Comparison of ENCODE assay signal across 8 cellular contexts in genomic region chr1:6625579-6626149, GRCh38. TPM values are rescaled to one million over a fixed set of nuclear protein-coding genes. Genes with fewer than 3 reads are reported as not detected.
A peak's percentile ranks its signal among the peaks of the same experiment; 100 is the strongest.
DNase-seq lines count a peak whose midpoint lies in the region; FAIRE-seq and TF ChIP-seq lines count a peak whose summit lies in the region.

No MANE protein-coding gene starts in this region.

- H2BK5ac ChIP-seq in H1 (ENCODE audit: low read depth, low read length) = no peak overlapping the region

- peak overlapping the region; percentile 64 to 71 for H3K4me2 ChIP-seq in H1 (ENCODE audit: insufficient read depth in 1 of 2, low read depth in 2 of 2, low read length in 2 of 2)

- no peak overlapping the region for H3K4ac ChIP-seq in H1 (replicated peaks; ENCODE audit: insufficient read length, low read depth, low read length)

- peaks cover 2% of the 10 kb centered on the region; the same call in 1 of the 2 replicates for H3K79me1 ChIP-seq in H1 (ENCODE audit: low read depth, low read length)

- no peaks in the 10 kb centered on the region for H3K9me3 Mint-ChIP-seq in HFFc6

- TF ChIP-seq EP300 in H1 (IDR thresholded peaks at IDR 0.05; ENCODE audit: borderline replicate concordance in 1 of 2, low read depth in 2 of 2, low read length in 2 of 2) = no peak

- no peak for TF ChIP-seq POLR2A in H1 (IDR thresholded peaks at IDR 0.05; ENCODE audit: control extremely low read depth in 1 of 2, low read depth in 2 of 2, low read length in 2 of 2)

- peaks cover 8% of the 10 kb centered on the region for H3K27me3 Mint-ChIP-seq in HFFc6 (ENCODE audit: insufficient read depth)

- no peak overlapping the region for H2AK5ac ChIP-seq in H1 (ENCODE audit: low read depth, low read length)

- CTCF ChIA-PET in RWPE1 (lab: Yijun Ruan, JAX) (interaction anchor here (0.6 to 1.3 kb wide), 3 partner anchors 9 to 1152 kb away, joined by 3 to 4 read pairs (median 3); no protein-coding TSS in a partner anchor), H1 (lab: Charles Lee; ENCODE audit: partially characterized antibody) (interaction anchor here (1.0 to 4.7 kb wide), 5 partner anchors 10 to 136 kb away, joined by 4 to 21 read pairs (median 6); no protein-coding TSS in a partner anchor)

- H3K27me3 ChIP-seq in H1 (replicated peaks in 1 of 4; ENCODE audit: control insufficient read depth in 3 of 4, extremely low read depth in 1 of 4, insufficient read depth in 3 of 4, low read length in 3 of 4) (no peaks in the 10 kb centered on the region), muscle layer of colon (ENCODE audit: control insufficient read depth in 1 of 2, insufficient read depth in 2 of 2, low read length in 2 of 2) (no peaks in the 10 kb centered on the region)

- H2BK15ac ChIP-seq in H1 (ENCODE audit: low read length) = no peak overlapping the region

- TF ChIP-seq CTCF in HFFc6 (IDR thresholded peaks at IDR 0.05) = peak; percentile 22; the same call in 1 of the 2 replicates
- no peak for TF ChIP-seq CTCF in RWPE1 (conservative IDR thresholded peaks at IDR 0.05; ENCODE audit: low read depth)
- no peak for TF ChIP-seq CTCF in H1 (IDR thresholded peaks at IDR 0.05; ENCODE audit: control extremely low read depth in 1 of 3, insufficient read depth in 1 of 3, low read depth in 1 of 3, low read length in 3 of 3)

- no peak overlapping the region for H2BK120ac ChIP-seq in H1 (replicated peaks; ENCODE audit: low read depth, low read length)

- H3K36me3 Mint-ChIP-seq in HFFc6 (ENCODE audit: low read depth) = peaks cover 40% of the 10 kb centered on the region

- H3K4me3 ChIP-seq in H1 (ENCODE audit: extremely low read depth in 1 of 4, insufficient read depth in 2 of 4, low read depth in 3 of 4, low read length in 4 of 4) (peak overlapping the region; percentile 74 to 83 (median 76)), muscle layer of colon (ENCODE audit: low read depth in 1 of 2, low read length in 2 of 2) (peak overlapping the region; percentile 60 to 79)

- H4K5ac ChIP-seq in H1 (ENCODE audit: insufficient read length, low read depth, low read length) = no peak overlapping the region

- no peak for FAIRE-seq in H1 (lab: Jason Lieb, UNC)

- H3K4me1 ChIP-seq in H1 (replicated peaks in 1 of 4; ENCODE audit: control insufficient read depth in 3 of 4, insufficient read depth in 4 of 4, low read length in 3 of 4) (0 out of 7 replicates have a peak, but pooled peaks cover 0 to 2% (median 0%) of the 10 kb centered on the region in 4 experiments), muscle layer of colon (ENCODE audit: insufficient read depth, low read length) (peaks cover 25% of the 10 kb centered on the region)

- peak overlapping the region; percentile 95 for H3K4me3 Mint-ChIP-seq in HFFc6

- H3K36me3 ChIP-seq in H1 (ENCODE audit: control insufficient read depth in 2 of 4, insufficient read depth in 4 of 4, low read length in 3 of 4) (peaks cover 5 to 40% (median 22%) of the 10 kb centered on the region in 4 experiments), muscle layer of colon (ENCODE audit: insufficient read depth, low read length) (peaks cover 59% of the 10 kb centered on the region)

- no peaks in the 10 kb centered on the region; the same call in 1 of the 2 replicates for H3K23me2 ChIP-seq in H1 (ENCODE audit: low read depth, low read length)

- no peak overlapping the region for H2BK12ac ChIP-seq in H1 (ENCODE audit: low read depth, low read length)

- no peak overlapping the region for H3K23ac ChIP-seq in H1 (ENCODE audit: insufficient read length)

- H3K9me3 ChIP-seq in H1 (ENCODE audit: insufficient read depth in 2 of 2, low read depth in 1 of 2, low read length in 1 of 2) = no peaks in the 10 kb centered on the region
- H3K9me3 ChIP-seq in muscle layer of colon (ENCODE audit: low read length) = no peaks in the 10 kb centered on the region

- H3K9ac ChIP-seq in H1 (replicated peaks in 1 of 4; ENCODE audit: extremely low read depth in 1 of 4, low read depth in 3 of 4, low read length in 3 of 4) (peak overlapping the region; percentile 13 to 70 (median 54); a peak in 5 of 7 replicates), muscle layer of colon (ENCODE audit: low read length) (peak overlapping the region; percentile 68)

- peaks cover 8 to 17% of the 10 kb centered on the region in 2 experiments for H4K20me1 ChIP-seq in H1 (replicated peaks in 1 of 2; ENCODE audit: control insufficient read depth in 1 of 2, insufficient read depth in 2 of 2, low read length in 2 of 2)

- peaks cover 41% of the 10 kb centered on the region for H3K4me1 Mint-ChIP-seq in HFFc6 (ENCODE audit: low read depth)

- no peak overlapping the region for H2BK20ac ChIP-seq in H1 (ENCODE audit: low read length)

- no peak overlapping the region for H4K91ac ChIP-seq in H1 (replicated peaks; ENCODE audit: insufficient read length, low read length)

- peaks cover 0 to 30% of the 10 kb centered on the region in 2 experiments; a peak in 3 of 4 replicates for H3K79me2 ChIP-seq in H1 (ENCODE audit: control insufficient read depth in 1 of 2, insufficient read depth in 2 of 2, low read length in 2 of 2)

- H2AFZ ChIP-seq in H1 (ENCODE audit: low read length) = peak overlapping the region; percentile 75; the same call in 1 of the 2 replicates

- peak overlapping the region; percentile 85 for H3K27ac Mint-ChIP-seq in HFFc6

- WGBS in H1 (ENCODE audit: extremely low coverage in 1 of 2, insufficient coverage in 1 of 2, insufficient read length in 1 of 2, insufficient replicate concordance in 2 of 2, low coverage in 1 of 2, low lambda C conversion rate in 2 of 2, missing lambda C conversion rate in 1 of 2), 2 experiments = 36% methylated on average over 25 of the region's 32 CpGs; no CpG with 5 or more reads in 1 of the 2 experiments

- TF ChIP-seq RAD21 in H1 (IDR thresholded peaks at IDR 0.05 in 1 of 2, conservative IDR thresholded peaks at IDR 0.05 in 1 of 2; ENCODE audit: low read depth in 2 of 2, low read length in 2 of 2) = no peak

- peak; percentile 53 for DNase-seq in Daoy (ENCODE audit: low read depth)
- DNase-seq in HFFc6 = peak; percentile 9
- DNase-seq in RWPE1 (ENCODE audit: low spot score) = peak; percentile 34
- DNase-seq in H1 (ENCODE audit: low read depth in 1 of 2, low spot score in 2 of 2) = no peak
- DNase-seq in Kasumi-1 (lab: John Stamatoyannopoulos, UW) = no peak
- no peak for DNase-seq in activated effector memory CD4-positive, alpha-beta T cell treated with anti-CD3 and anti-CD28 coated beads, Interleukin-2, amount 50 U/mL, for 16 hours
- DNase-seq in mesenteric fat pad (ENCODE audit: low spot score) = no peak

- POLR2A ChIA-PET in RWPE1 (lab: Yijun Ruan, JAX; ENCODE audit: low non-redundant PET) = no interaction called here
- POLR2A ChIA-PET in H1 (lab: Charles Lee; ENCODE audit: partially characterized antibody) = interaction anchor here (1.0 to 14.3 kb wide), 6 partner anchors 9 to 40 kb away, joined by 3 to 175 read pairs (median 6); partner anchors contain the start of gene KLHL21

- H3K27ac ChIP-seq in RWPE1 = peak overlapping the region; percentile 86
- H3K27ac ChIP-seq in H1 (ENCODE audit: low read depth, low read length) = no peak overlapping the region
- H3K27ac ChIP-seq in muscle layer of colon (ENCODE audit: low read depth, low read length) = peak overlapping the region; percentile 87

- no peak overlapping the region for H3K14ac ChIP-seq in H1 (ENCODE audit: insufficient read length)

- peak overlapping the region; percentile 93; the same call in 1 of the 2 replicates for H4K8ac ChIP-seq in H1 (ENCODE audit: extremely low read depth, insufficient read depth, low read length)

- no peak overlapping the region for H3K18ac ChIP-seq in H1 (ENCODE audit: extremely low read depth, low read length)

- H3K56ac ChIP-seq in H1 (replicated peaks; ENCODE audit: insufficient read length, low read depth, low read length) = peak overlapping the region; percentile 37

RNA-seq across cellular contexts. Expression of gene THAP3, which starts 1.0 kb away (rescaled TPM):
- total RNA-seq in Daoy (2014; rRNA removed; shearing (Covaris generic)) = 14.9 and 27.2 TPM in 2 replicates
- 10 to 100 TPM; 12.9 to 18.2 (median 16.2) TPM for total RNA-seq in HFFc6 (2021; fragmentation: NEBNext Ultra II Directional; extraction: Animal tissue kit (Norgen Biotek cat#: 25700))
- total RNA-seq in H1 (2021; fragmentation: NEBNext Ultra II Directional; extraction: Animal tissue kit (Norgen Biotek cat#: 25700)) = 12.4 and 15.3 TPM in 2 replicates
- 8.2 and 12.9 TPM in 2 replicates for polyA plus RNA-seq in H1 (2011; rRNA removed)
- 12.1 TPM for polyA plus RNA-seq in H1 (2011; cell fraction: cytosol; rRNA removed)
- 21.3 TPM for polyA plus RNA-seq in H1 (2011; cell fraction: nucleus; rRNA removed)
- polyA plus RNA-seq in H1 (2012, experiment 1 of 2) = 13.2 to 16.9 TPM (median 14.4 TPM) in 4 replicates
- polyA plus RNA-seq in H1 (2012, experiment 2 of 2) = 15.7 TPM
- 10.7 TPM for polyA plus RNA-seq in H1 (2013, experiment 1 of 2)
- 7.9 TPM for polyA plus RNA-seq in H1 (2013, experiment 2 of 2)
- 7.0 and 8.4 TPM in 2 replicates for polyA minus RNA-seq in H1 (2011; rRNA and poly(A)+ RNA removed)
- polyA minus RNA-seq in H1 (2011; cell fraction: cytosol; rRNA and poly(A)+ RNA removed) = 9.2 TPM
- polyA minus RNA-seq in H1 (2011; cell fraction: nucleus; rRNA and poly(A)+ RNA removed) = 13.6 TPM
- total RNA-seq in mesenteric fat pad = 13.3 TPM

RNA-seq across cellular contexts. Expression of gene PHF13, which starts 12.1 kb away (rescaled TPM):
- total RNA-seq in Daoy (2014; rRNA removed; shearing (Covaris generic)) = 13.6 and 17.0 TPM in 2 replicates
- 10 to 100 TPM; 18.0 to 19.9 (median 19.0) TPM for total RNA-seq in HFFc6 (2021; fragmentation: NEBNext Ultra II Directional; extraction: Animal tissue kit (Norgen Biotek cat#: 25700))
- total RNA-seq in H1 (2021; fragmentation: NEBNext Ultra II Directional; extraction: Animal tissue kit (Norgen Biotek cat#: 25700)) = 38.7 and 39.6 TPM in 2 replicates
- 11.7 and 16.5 TPM in 2 replicates for polyA plus RNA-seq in H1 (2011; rRNA removed)
- 10.7 TPM for polyA plus RNA-seq in H1 (2011; cell fraction: cytosol; rRNA removed)
- 14.8 TPM for polyA plus RNA-seq in H1 (2011; cell fraction: nucleus; rRNA removed)
- 28.4 to 32.4 TPM (median 30.4 TPM) in 4 replicates for polyA plus RNA-seq in H1 (2012, experiment 1 of 2)
- polyA plus RNA-seq in H1 (2012, experiment 2 of 2) = 29.9 TPM
- polyA plus RNA-seq in H1 (2013, experiment 1 of 2) = 19.5 TPM
- polyA plus RNA-seq in H1 (2013, experiment 2 of 2) = 23.7 TPM
- 11.3 and 16.2 TPM in 2 replicates for polyA minus RNA-seq in H1 (2011; rRNA and poly(A)+ RNA removed)
- polyA minus RNA-seq in H1 (2011; cell fraction: cytosol; rRNA and poly(A)+ RNA removed) = 10.7 TPM
- polyA minus RNA-seq in H1 (2011; cell fraction: nucleus; rRNA and poly(A)+ RNA removed) = 7.1 TPM
- 13.3 TPM for total RNA-seq in mesenteric fat pad

RNA-seq across cellular contexts. Expression of gene KLHL21, which starts 23.0 kb away (rescaled TPM):
- total RNA-seq in Daoy (2014; rRNA removed; shearing (Covaris generic)) = 48.2 and 48.7 TPM in 2 replicates
- 10 to 100 TPM; 21.1 to 31.5 (median 22.6) TPM for total RNA-seq in HFFc6 (2021; fragmentation: NEBNext Ultra II Directional; extraction: Animal tissue kit (Norgen Biotek cat#: 25700))
- total RNA-seq in H1 (2021; fragmentation: NEBNext Ultra II Directional; extraction: Animal tissue kit (Norgen Biotek cat#: 25700)) = 22.1 and 22.3 TPM in 2 replicates
- 11.9 and 25.4 TPM in 2 replicates for polyA plus RNA-seq in H1 (2011; rRNA removed)
- polyA plus RNA-seq in H1 (2011; cell fraction: cytosol; rRNA removed) = 13.0 TPM
- 25.4 TPM for polyA plus RNA-seq in H1 (2011; cell fraction: nucleus; rRNA removed)
- polyA plus RNA-seq in H1 (2012, experiment 1 of 2) = 13.8 to 19.3 TPM (median 17.5 TPM) in 4 replicates
- 17.9 TPM for polyA plus RNA-seq in H1 (2012, experiment 2 of 2)
- 10.0 TPM for polyA plus RNA-seq in H1 (2013, experiment 1 of 2)
- 8.5 TPM for polyA plus RNA-seq in H1 (2013, experiment 2 of 2)
- 20.1 and 27.9 TPM in 2 replicates for polyA minus RNA-seq in H1 (2011; rRNA and poly(A)+ RNA removed)
- polyA minus RNA-seq in H1 (2011; cell fraction: cytosol; rRNA and poly(A)+ RNA removed) = 30.3 TPM
- 34.4 TPM for polyA minus RNA-seq in H1 (2011; cell fraction: nucleus; rRNA and poly(A)+ RNA removed)
- 23.4 TPM for total RNA-seq in mesenteric fat pad

RNA-seq across cellular contexts. Expression of gene ZBTB48, which starts 45.9 kb away (rescaled TPM):
- total RNA-seq in Daoy (2014; rRNA removed; shearing (Covaris generic)) = 18.9 and 19.7 TPM in 2 replicates
- total RNA-seq in HFFc6 (2021; fragmentation: NEBNext Ultra II Directional; extraction: Animal tissue kit (Norgen Biotek cat#: 25700)) = 10 to 100 TPM; 10.0 to 15.1 (median 11.3) TPM
- 21.4 and 28.2 TPM in 2 replicates for total RNA-seq in H1 (2021; fragmentation: NEBNext Ultra II Directional; extraction: Animal tissue kit (Norgen Biotek cat#: 25700))
- polyA plus RNA-seq in H1 (2011; rRNA removed) = 28.8 and 35.7 TPM in 2 replicates
- 27.3 TPM for polyA plus RNA-seq in H1 (2011; cell fraction: cytosol; rRNA removed)
- polyA plus RNA-seq in H1 (2011; cell fraction: nucleus; rRNA removed) = 58.6 TPM
- 21.0 to 37.0 TPM (median 31.1 TPM) in 4 replicates for polyA plus RNA-seq in H1 (2012, experiment 1 of 2)
- polyA plus RNA-seq in H1 (2012, experiment 2 of 2) = 17.9 TPM
- polyA plus RNA-seq in H1 (2013, experiment 1 of 2) = 21.5 TPM
- 18.8 TPM for polyA plus RNA-seq in H1 (2013, experiment 2 of 2)
- 15.0 and 17.6 TPM in 2 replicates for polyA minus RNA-seq in H1 (2011; rRNA and poly(A)+ RNA removed)
- polyA minus RNA-seq in H1 (2011; cell fraction: cytosol; rRNA and poly(A)+ RNA removed) = 27.2 TPM
- 23.3 TPM for polyA minus RNA-seq in H1 (2011; cell fraction: nucleus; rRNA and poly(A)+ RNA removed)
- 18.9 TPM for total RNA-seq in mesenteric fat pad

Comparison
In these comparisons a context has a peak if more than half of its experiments do, and no peak if none do; other contexts are left out.
1. DNase-seq: peak in Daoy (single experiment), HFFc6 (single experiment) and RWPE1 (single experiment); none in H1 (0 of 2), Kasumi-1 (0 of 2), activated effector memory CD4-positive, alpha-beta T cell treated with anti-CD3 and anti-CD28 coated beads, Interleukin-2, amount 50 U/mL, for 16 hours (single experiment) and mesenteric fat pad (single experiment).